ENCODE assay signal across 1 cellular context in genomic region chr7:25852249-25852994, GRCh38.
TF ChIP-seq lines count a peak whose summit lies in the region.

No MANE protein-coding gene starts in this region.

TF ChIP-seq in H1, 55 proteins besides CTCF, POLR2A, EP300 and RAD21 (continued from another document):
- TF ChIP-seq ATF3 (IDR thresholded peaks at IDR 0.05; ENCODE audit: insufficient read depth, low read depth, low read length) (no peak), JUN (IDR thresholded peaks at IDR 0.05; ENCODE audit: low read depth, low read length) (no peak)
TF ChIP-seq in H1: peak in this region for 6.
